Comparison of ENCODE assay signal across 24 cellular contexts in the genomic region with DNA sequence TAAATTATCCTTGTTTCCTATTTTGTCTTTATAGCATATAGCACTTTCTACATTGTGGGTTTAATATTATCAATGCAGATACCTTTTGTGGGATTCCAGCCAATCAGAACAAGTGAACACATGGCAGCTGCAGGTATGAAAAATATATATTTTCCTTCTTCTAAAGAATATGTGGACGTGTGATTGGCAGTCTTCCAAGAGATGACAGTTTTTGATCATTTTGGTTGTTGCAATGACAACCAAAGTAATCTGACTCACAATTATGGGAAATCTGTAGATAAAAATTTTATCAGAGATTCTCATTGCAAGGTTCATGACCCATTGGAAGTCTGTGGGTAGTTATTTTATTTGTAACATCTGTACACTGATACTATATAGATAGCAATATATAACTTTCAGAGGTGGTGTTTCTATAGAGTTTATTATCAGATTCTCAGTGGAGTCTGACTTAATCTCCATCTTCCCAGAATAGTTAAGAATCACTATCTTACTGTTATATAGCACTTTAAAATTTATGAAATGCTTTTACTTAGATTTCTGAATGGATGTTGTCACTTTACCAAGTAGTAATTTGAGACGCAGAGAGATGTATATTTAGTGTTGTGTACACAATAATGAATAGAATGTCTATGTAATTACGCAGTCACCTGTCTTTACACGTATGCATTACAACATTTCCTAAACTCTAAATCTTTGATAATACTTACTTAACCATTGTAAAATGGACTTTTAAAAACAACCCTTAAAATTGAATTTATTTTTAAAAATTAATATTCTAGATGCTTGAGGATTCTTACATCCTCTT.
DNase-seq lines count a peak whose midpoint lies in the region; ATAC-seq lines count a peak whose summit lies in the region.
"Had no signal": no experiment of that assay in that cellular context is flagged by ENCODE, and none has a peak within 500 bp of the region (broad histone marks: within the 10 kb centered on the region; RNA-seq: fewer than 3 reads in every experiment).

No MANE protein-coding gene starts in this region.

- peaks cover 4 to 16% of the 10 kb centered on the region in 2 donors for H3K36me3 Mint-ChIP-seq in activated T-cell treated with anti-CD3 and anti-CD28 coated beads, Interleukin-2, amount 50 U/mL, for 72 hours (ENCODE audit: insufficient read depth in 2 of 2)

- H3K4me1 Mint-ChIP-seq in activated T-cell treated with anti-CD3 and anti-CD28 coated beads, Interleukin-2, amount 50 U/mL, for 72 hours (ENCODE audit: low read depth) = peaks cover 47% of the 10 kb centered on the region

- DNase-seq in DMS153 treated with DMSO at 0.1 percent for 48 hours (lab: John Stamatoyannopoulos, UW; ENCODE audit: unreplicated experiment) (peak; percentile 3), DMS153 (lab: John Stamatoyannopoulos, UW) (no peak), SHP77 treated with DMSO at 0.1 percent for 48 hours (lab: John Stamatoyannopoulos, UW) (peak; percentile 9), iris pigment epithelial cell (ENCODE audit: low read depth) (peak; percentile 20), SW 1271 (lab: John Stamatoyannopoulos, UW) (no peak)
- no peak for DNase-seq in activated T-cell treated with anti-CD3 and anti-CD28 coated beads, Interleukin-2, amount 50 U/mL, for 72 hours
- DNase-seq in activated T-cell treated with anti-CD3 and anti-CD28 coated beads, Interleukin-2, amount 50 U/mL, for 48 hours = no peak
- DNase-seq: activated CD4-positive, alpha-beta T cell treated with anti-CD3 and anti-CD28 coated beads, Interleukin-2, amount 50 U/mL, for 48 hours; activated CD4-positive, CD25-positive, alpha-beta regulatory T cell; CD4-positive, CD25-positive, alpha-beta regulatory T cell; cerebellar nuclear complex; Karpas-422; MV-4-11; naive thymus-derived CD8-positive, alpha-beta T cell; NCI-H1694 treated with DMSO at 0.1 percent for 48 hours; NCI-H446; NK-92 treated with Interleukin-12 subunit alpha and Interleukin-12 subunit beta, amount 100 ng/mL, for 24 hours; SIG-M5; stimulated activated CD4-positive, alpha-beta T cell treated with anti-CD3 and anti-CD28 coated beads, Interleukin-15, amount 100 ng/mL, for 24 hours; stimulated activated naive CD4-positive, alpha-beta T cell; T1000 had no signal

- no peaks in the 10 kb centered on the region for H3K27me3 Mint-ChIP-seq in activated T-cell treated with anti-CD3 and anti-CD28 coated beads, Interleukin-2, amount 50 U/mL, for 72 hours (ENCODE audit: low read depth)
- H3K27me3 Mint-ChIP-seq: CD4-positive, CD25-positive, alpha-beta regulatory T cell; naive thymus-derived CD8-positive, alpha-beta T cell had no signal

- H3K9me3 Mint-ChIP-seq in activated T-cell treated with anti-CD3 and anti-CD28 coated beads, Interleukin-2, amount 50 U/mL, for 72 hours = no peaks in the 10 kb centered on the region
- H3K9me3 Mint-ChIP-seq: CD4-positive, CD25-positive, alpha-beta regulatory T cell; GM23338 had no signal

- H3K27ac Mint-ChIP-seq in activated T-cell treated with anti-CD3 and anti-CD28 coated beads, Interleukin-2, amount 50 U/mL, for 72 hours = peak overlapping the region; percentile 73

- ATAC-seq in activated T-cell treated with anti-CD3 and anti-CD28 coated beads, Interleukin-2, amount 50 U/mL, for 72 hours (replicated peaks in 1 of 2) = peak in 1 of 2 donors; percentile 30
- no peak for ATAC-seq in esophagus mucosa
- ATAC-seq: GM23338; naive thymus-derived CD8-positive, alpha-beta T cell; Panc1 had no signal

- H3K4me3 Mint-ChIP-seq in activated T-cell treated with anti-CD3 and anti-CD28 coated beads, Interleukin-2, amount 50 U/mL, for 72 hours = no peak overlapping the region
- H3K4me3 Mint-ChIP-seq: CD4-positive, CD25-positive, alpha-beta regulatory T cell; naive thymus-derived CD8-positive, alpha-beta T cell had no signal

Comparison
In these comparisons a context has a peak if more than half of its experiments do, and no peak if none do; other contexts are left out.
1. DNase-seq: peak in DMS153 treated with DMSO at 0.1 percent for 48 hours (single experiment), SHP77 treated with DMSO at 0.1 percent for 48 hours (single experiment) and iris pigment epithelial cell (single experiment); none in DMS153 (single experiment), activated T-cell treated with anti-CD3 and anti-CD28 coated beads, Interleukin-2, amount 50 U/mL, for 72 hours (0 of 2), activated T-cell treated with anti-CD3 and anti-CD28 coated beads, Interleukin-2, amount 50 U/mL, for 48 hours (0 of 2) and SW 1271 (0 of 2).